Comparison of ENCODE assay signal across 19 cellular contexts in the genomic region with DNA sequence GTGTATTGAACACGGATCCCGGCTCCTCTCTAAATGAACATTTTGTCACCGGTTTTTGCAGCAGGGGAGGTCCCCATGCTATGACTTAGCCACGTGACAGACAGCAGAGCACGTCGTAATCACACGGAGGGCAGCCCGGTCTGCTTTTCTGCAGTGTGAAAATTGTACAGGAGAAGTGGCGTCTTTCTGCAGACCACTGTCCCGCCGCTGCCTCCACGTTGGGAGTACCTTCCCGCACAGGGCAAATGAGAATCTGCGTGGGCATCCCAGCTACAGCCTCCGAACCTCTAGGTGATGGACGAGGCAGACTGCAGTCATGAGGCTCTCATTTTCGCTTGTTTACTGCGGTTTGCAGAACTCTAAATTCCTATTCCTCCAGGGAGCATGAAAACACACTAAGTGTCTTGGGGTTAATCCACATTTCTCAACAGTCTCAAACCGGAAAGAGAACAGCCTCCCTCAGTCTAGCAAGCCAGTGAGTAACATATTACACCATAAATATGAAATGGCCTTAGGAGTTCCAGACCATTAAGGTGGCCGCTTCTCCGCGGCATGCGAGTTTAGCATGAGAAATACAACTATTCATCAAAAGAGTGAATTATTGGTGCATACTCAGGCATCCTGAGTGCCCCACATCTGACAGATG.
A peak's percentile ranks its signal among the peaks of the same experiment; 100 is the strongest.
DNase-seq lines count a peak whose midpoint lies in the region; FAIRE-seq and TF ChIP-seq lines count a peak whose summit lies in the region.
"Had no signal": no experiment of that assay in that cellular context is flagged by ENCODE, and none has a peak within 500 bp of the region (broad histone marks: within the 10 kb centered on the region; RNA-seq: fewer than 3 reads in every experiment).

No MANE protein-coding gene starts in this region.

- no peaks in the 10 kb centered on the region for H3K36me3 ChIP-seq in kidney (ENCODE audit: control insufficient read depth in 1 of 2, insufficient read depth in 2 of 2, low read length in 2 of 2)
- H3K36me3 ChIP-seq in osteoblast (ENCODE audit: insufficient read depth, low read length), result no peaks in the 10 kb centered on the region

- H3K9me3 ChIP-seq in kidney (ENCODE audit: control insufficient read depth in 1 of 2, low read length in 2 of 2) (no peaks in the 10 kb centered on the region), osteoblast (ENCODE audit: low read depth, low read length) (peaks cover 2% of the 10 kb centered on the region)

- DNase-seq in NB4 (ENCODE audit: low read depth) (peak; percentile 68), kidney (peak; percentile 43), osteoblast (ENCODE audit: insufficient read length, low spot score, missing footprints) (peak; percentile 26), GM13976 (ENCODE audit: low spot score) (no peak), NCI-H1436 (lab: John Stamatoyannopoulos, UW) (no peak), NOMO-1 treated with DMSO at 0.1 percent for 48 hours (lab: John Stamatoyannopoulos, UW; ENCODE audit: unreplicated experiment) (no peak)
- DNase-seq: ACHN; Calu3; CD8-positive, alpha-beta T cell; DMS 273 treated with DMSO at 0.1 percent for 48 hours; DMS53; DND-41; EL; H9 had no signal

- no peak overlapping the region for H3K4me3 ChIP-seq in NB4 (ENCODE audit: low read depth, low read length)
- H3K4me3 ChIP-seq in kidney (ENCODE audit: low read length in 2 of 2), result no peak overlapping the region
- H3K4me3 ChIP-seq in osteoblast (ENCODE audit: insufficient read depth, low read length), result no peak overlapping the region
- H3K4me3 ChIP-seq: GM12878 had no signal

- H4K20me1 ChIP-seq in osteoblast (ENCODE audit: insufficient read depth, low read length), result no peaks in the 10 kb centered on the region

- no peaks in the 10 kb centered on the region for H3K27me3 ChIP-seq in osteoblast (ENCODE audit: insufficient read depth, low read length)

- no peak overlapping the region for H3K9ac ChIP-seq in kidney (ENCODE audit: low read length in 2 of 2)

- no peak overlapping the region for H3K27ac ChIP-seq in kidney (ENCODE audit: low read depth in 2 of 2, low read length in 2 of 2)
- no peak overlapping the region for H3K27ac ChIP-seq in osteoblast (ENCODE audit: low read depth, low read length)

- H3K4me1 ChIP-seq in kidney (ENCODE audit: control insufficient read depth in 1 of 2, insufficient read depth in 1 of 2, low read depth in 1 of 2, low read length in 2 of 2), result no peaks in the 10 kb centered on the region
- no peaks in the 10 kb centered on the region for H3K4me1 ChIP-seq in osteoblast (ENCODE audit: insufficient read depth, low read length)

- no peak overlapping the region for H3K4me2 ChIP-seq in osteoblast (ENCODE audit: insufficient read depth, low read length)

- in situ Hi-C loops in GM13976 (cut with MboI; ENCODE audit: low sequenced_read_pairs, unreplicated experiment), result no loop called here

- intact Hi-C loops in kidney (cut with DNase I), result no loop called here

- no peak for TF ChIP-seq POLR2A in NB4 (IDR thresholded peaks at IDR 0.05; ENCODE audit: extremely low read depth, insufficient read length)

- H3K79me2 ChIP-seq in osteoblast (ENCODE audit: insufficient read depth, low read length), result no peaks in the 10 kb centered on the region

- TF ChIP-seq CTCF in NB4 (IDR thresholded peaks at IDR 0.05; ENCODE audit: low read depth, low read length), result no peak
- TF ChIP-seq CTCF in kidney (IDR thresholded peaks at IDR 0.05; ENCODE audit: borderline replicate concordance, extremely low read depth, insufficient read depth), result no peak
- TF ChIP-seq CTCF in osteoblast (IDR thresholded peaks at IDR 0.05; ENCODE audit: extremely low read depth, low read depth, low read length), result no peak
- no peak for TF ChIP-seq CTCF in GM13976 (IDR thresholded peaks at IDR 0.05; ENCODE audit: borderline replicate concordance, control extremely low read depth, extremely low read depth, insufficient read depth, missing control alignments)

- no peak for FAIRE-seq in kidney (lab: Jason Lieb, UNC)
- FAIRE-seq: A204.1, GM12878, GM19239, H1, HepG2 had no signal

- H2AFZ ChIP-seq in osteoblast (ENCODE audit: low read length), result no peak overlapping the region

Comparison
In these comparisons a context has a peak if more than half of its experiments do, and no peak if none do; other contexts are left out.
1. DNase-seq: peak in NB4 (single experiment), kidney (single experiment) and osteoblast (single experiment); none in GM13976 (single experiment), NCI-H1436 (single experiment) and NOMO-1 treated with DMSO at 0.1 percent for 48 hours (single experiment).